Comparison of ENCODE assay signal across 20 cellular contexts in genomic region chr6:126396131-126396530, GRCh38.
"Had no signal": no experiment of that assay in that cellular context is flagged by ENCODE, and none has a peak within 500 bp of the region (broad histone marks: within the 10 kb centered on the region; RNA-seq: fewer than 3 reads in every experiment).

No MANE protein-coding gene starts in this region.

- H3K27me3 ChIP-seq: cardiac muscle cell, gastrocnemius medialis, heart left ventricle, tibial artery had no signal

- ATAC-seq: activated CD4-positive, alpha-beta T cell treated with anti-CD3 and anti-CD28 coated beads for 36 hours; gastrocnemius medialis; heart left ventricle; stimulated activated naive CD8-positive, alpha-beta T cell treated with anti-CD3 and anti-CD28 coated beads, Interleukin-15, Interleukin-2, amounts not matched to agents 100 U/mL and 50 U/mL, for 24 hours had no signal

- H3K4me3 ChIP-seq: cardiac muscle cell, gastrocnemius medialis, heart left ventricle, left ventricle myocardium inferior, tibial artery had no signal

- H3K27ac ChIP-seq: cardiac muscle cell, gastrocnemius medialis, heart left ventricle, left ventricle myocardium inferior, tibial artery had no signal

- H3K9me3 ChIP-seq: gastrocnemius medialis, tibial artery had no signal

- H3K4me1 ChIP-seq: gastrocnemius medialis, heart left ventricle, left ventricle myocardium inferior, tibial artery had no signal

- DNase-seq: activated CD4-positive, alpha-beta memory T cell treated with anti-CD3 and anti-CD28 coated beads for 36 hours; activated CD4-positive, alpha-beta T cell treated with anti-CD3 and anti-CD28 coated beads for 36 hours; activated gamma-delta T cell treated with Interleukin-2 at 50 U/mL for 16 hours; activated T-cell treated with anti-CD3 and anti-CD28 coated beads for 4 hours; amniotic stem cell; dermis blood vessel endothelial cell; effector memory CD4-positive, alpha-beta T cell; gastrocnemius medialis; heart left ventricle; kidney; left ventricle myocardium inferior; occipital lobe; posterior cingulate gyrus; stimulated activated CD4-positive, alpha-beta T cell treated with anti-CD3 and anti-CD28 coated beads, Interleukin-1b, Interleukin-23, amount 100 ng/mL, for 48 hours; stimulated activated CD8-positive, alpha-beta memory T cell treated with anti-CD3 and anti-CD28 coated beads, Interleukin-4, amount 100 ng/mL, for 48 hours; stimulated activated naive CD8-positive, alpha-beta T cell treated with anti-CD3 and anti-CD28 coated beads, Interleukin-15, Interleukin-2, amounts not matched to agents 100 U/mL and 50 U/mL, for 24 hours; substantia nigra; T-helper 2 cell; tibial artery had no signal
